Comparison of ENCODE assay signal across 13 cellular contexts in genomic region chr17:55749985-55750384, GRCh38. TPM values are rescaled to one million over a fixed set of nuclear protein-coding genes. Genes with fewer than 3 reads are reported as not detected.
A peak's percentile ranks its signal among the peaks of the same experiment; 100 is the strongest.
DNase-seq lines count a peak whose midpoint lies in the region; ATAC-seq, FAIRE-seq and TF ChIP-seq lines count a peak whose summit lies in the region.
"Had no signal": no experiment of that assay in that cellular context is flagged by ENCODE, and none has a peak within 500 bp of the region (broad histone marks: within the 10 kb centered on the region; RNA-seq: fewer than 3 reads in every experiment).

No MANE protein-coding gene starts in this region.

- peaks cover 15 to 26% (median 16%) of the 10 kb centered on the region in 4 donors for H3K4me1 Mint-ChIP-seq in CD4-positive, alpha-beta memory T cell
- H3K4me1 Mint-ChIP-seq in activated T-helper 1 cell treated with anti-CD3 and anti-CD28 coated beads, Interleukin-12 subunit alpha, Interleukin-12 subunit beta, Interleukin-2, Interleukin-4 antibody, amounts not matched to agents 30 ng/mL and 10 ng/mL and 1 ng/mL, durations not matched to agents 14 hours and 24 hours and 36 hours (ENCODE audit: low read depth), result peaks cover 12% of the 10 kb centered on the region
- peaks cover 21 to 34% of the 10 kb centered on the region in 2 donors for H3K4me1 Mint-ChIP-seq in natural killer cell

- no peak overlapping the region for H3K4me3 ChIP-seq in A549
- no peak overlapping the region for H3K4me3 ChIP-seq in CD4-positive, alpha-beta memory T cell (ENCODE audit: low read length in 2 of 2)

- no peak for TF ChIP-seq RAD21 in A549 (conservative IDR thresholded peaks at IDR 0.05 in 1 of 2, IDR thresholded peaks at IDR 0.05 in 1 of 2)

- H3K9me3 Mint-ChIP-seq in CD4-positive, alpha-beta memory T cell, result no peaks in the 10 kb centered on the region
- H3K9me3 Mint-ChIP-seq in activated T-helper 1 cell treated with anti-CD3 and anti-CD28 coated beads, Interleukin-12 subunit alpha, Interleukin-12 subunit beta, Interleukin-2, Interleukin-4 antibody, amounts not matched to agents 30 ng/mL and 10 ng/mL and 1 ng/mL, durations not matched to agents 14 hours and 24 hours and 36 hours, result no peaks in the 10 kb centered on the region
- no peaks in the 10 kb centered on the region for H3K9me3 Mint-ChIP-seq in natural killer cell
- H3K9me3 Mint-ChIP-seq: H9 had no signal

- no peaks in the 10 kb centered on the region for H3K9me3 ChIP-seq in A549
- no peaks in the 10 kb centered on the region for H3K9me3 ChIP-seq in CD4-positive, alpha-beta memory T cell (ENCODE audit: control insufficient read depth in 1 of 2, low read length in 2 of 2)
- H3K9me3 ChIP-seq: ascending aorta, suprapubic skin had no signal

- peaks cover 0 to 1% of the 10 kb centered on the region in 2 donors for H3K36me3 Mint-ChIP-seq in CD4-positive, alpha-beta memory T cell
- no peaks in the 10 kb centered on the region for H3K36me3 Mint-ChIP-seq in activated T-helper 1 cell treated with anti-CD3 and anti-CD28 coated beads, Interleukin-12 subunit alpha, Interleukin-12 subunit beta, Interleukin-2, Interleukin-4 antibody, amounts not matched to agents 30 ng/mL and 10 ng/mL and 1 ng/mL, durations not matched to agents 14 hours and 24 hours and 36 hours (ENCODE audit: low read depth)
- H3K36me3 Mint-ChIP-seq in natural killer cell, result no peaks in the 10 kb centered on the region

- peaks cover 12% of the 10 kb centered on the region; the same call in 2 of the 3 replicates for H3K4me1 ChIP-seq in A549
- peaks cover 13% of the 10 kb centered on the region for H3K4me1 ChIP-seq in CD4-positive, alpha-beta memory T cell (ENCODE audit: insufficient read depth, low read length)

- FAIRE-seq in A549 (lab: Jason Lieb, UNC), result peak; percentile 56
- no peak for FAIRE-seq in frontal cortex (lab: Jason Lieb, UNC)
- FAIRE-seq: endometrium, keratinocyte had no signal

- no peak overlapping the region for H3K27ac Mint-ChIP-seq in CD4-positive, alpha-beta memory T cell
- no peak overlapping the region for H3K27ac Mint-ChIP-seq in activated T-helper 1 cell treated with anti-CD3 and anti-CD28 coated beads, Interleukin-12 subunit alpha, Interleukin-12 subunit beta, Interleukin-2, Interleukin-4 antibody, amounts not matched to agents 30 ng/mL and 10 ng/mL and 1 ng/mL, durations not matched to agents 14 hours and 24 hours and 36 hours
- peak overlapping the region; percentile 32 to 52 for H3K27ac Mint-ChIP-seq in natural killer cell
- H3K27ac Mint-ChIP-seq: H9 had no signal

- ATAC-seq in A549 (no peak), natural killer cell (no peak)

- no peaks in the 10 kb centered on the region for H3K36me3 ChIP-seq in CD4-positive, alpha-beta memory T cell (ENCODE audit: insufficient read depth, low read length)
- H3K36me3 ChIP-seq: ascending aorta had no signal

- TF ChIP-seq CTCF in A549 (IDR thresholded peaks at IDR 0.05) (no peak), natural killer cell (IDR thresholded peaks at IDR 0.05) (no peak)

- no peak for DNase-seq in A549 (ENCODE audit: low read depth in 1 of 2, low spot score in 1 of 2)
- no peak for DNase-seq in CD4-positive, alpha-beta memory T cell
- DNase-seq in activated T-helper 1 cell treated with anti-CD3 and anti-CD28 coated beads, Interleukin-12 subunit alpha, Interleukin-12 subunit beta, Interleukin-2, Interleukin-4 antibody, amounts not matched to agents 30 ng/mL and 10 ng/mL and 1 ng/mL, durations not matched to agents 14 hours and 24 hours and 36 hours (ENCODE audit: low spot score), result no peak
- no peak for DNase-seq in natural killer cell
- no peak for DNase-seq in NCI-H774 (lab: John Stamatoyannopoulos, UW)
- no peak for DNase-seq in frontal cortex (ENCODE audit: low spot score in 2 of 2)
- no peak for DNase-seq in DMS153 treated with DMSO at 0.1 percent for 48 hours (lab: John Stamatoyannopoulos, UW; ENCODE audit: unreplicated experiment)
- DNase-seq: mesendoderm had no signal

- POLR2A ChIA-PET in A549 (lab: Yijun Ruan, JAX), result interaction anchor here (1.6 kb wide), 1 partner anchor 15 kb away, joined by 13 read pairs; no protein-coding TSS in a partner anchor
- POLR2A ChIA-PET in CD4-positive, alpha-beta memory T cell (lab: Charles Lee; ENCODE audit: partially characterized antibody), result no interaction called here

- H3K4me2 ChIP-seq in A549, result no peak overlapping the region

- H3K27me3 ChIP-seq in CD4-positive, alpha-beta memory T cell (ENCODE audit: insufficient read depth, low read length), result peaks cover 4% of the 10 kb centered on the region
- H3K27me3 ChIP-seq: ascending aorta, suprapubic skin had no signal

- WGBS in A549 (ENCODE audit: missing lambda C conversion rate), result 42% methylated on average over 4 of the region's 4 CpGs

- no peak for TF ChIP-seq EP300 in A549 (IDR thresholded peaks at IDR 0.05)

- no peak overlapping the region for H3K27ac ChIP-seq in A549
- no peak overlapping the region for H3K27ac ChIP-seq in CD4-positive, alpha-beta memory T cell (ENCODE audit: low read depth, low read length)

- H3K4me3 Mint-ChIP-seq in CD4-positive, alpha-beta memory T cell, result peak overlapping the region in 5 of 8 donors; percentile 80 to 93 (median 88)
- peak overlapping the region; percentile 87 for H3K4me3 Mint-ChIP-seq in activated T-helper 1 cell treated with anti-CD3 and anti-CD28 coated beads, Interleukin-12 subunit alpha, Interleukin-12 subunit beta, Interleukin-2, Interleukin-4 antibody, amounts not matched to agents 30 ng/mL and 10 ng/mL and 1 ng/mL, durations not matched to agents 14 hours and 24 hours and 36 hours
- H3K4me3 Mint-ChIP-seq in natural killer cell, result peak overlapping the region; percentile 88

- H3K27me3 Mint-ChIP-seq in CD4-positive, alpha-beta memory T cell, result peaks cover 15 to 25% of the 10 kb centered on the region in 2 donors
- H3K27me3 Mint-ChIP-seq in activated T-helper 1 cell treated with anti-CD3 and anti-CD28 coated beads, Interleukin-12 subunit alpha, Interleukin-12 subunit beta, Interleukin-2, Interleukin-4 antibody, amounts not matched to agents 30 ng/mL and 10 ng/mL and 1 ng/mL, durations not matched to agents 14 hours and 24 hours and 36 hours (ENCODE audit: insufficient read depth), result peaks cover 30% of the 10 kb centered on the region
- H3K27me3 Mint-ChIP-seq in natural killer cell (ENCODE audit: low read depth in 2 of 2), result peaks cover 9 to 27% of the 10 kb centered on the region in 2 donors

- TF ChIP-seq POLR2A in A549 (IDR thresholded peaks at IDR 0.05; ENCODE audit: low read length), result no peak

- CTCF ChIA-PET in A549 (lab: Yijun Ruan, JAX), result interaction anchor here (1.1 to 3.0 kb wide), 12 partner anchors 10 to 236 kb away, joined by 3 to 26 read pairs (median 5); no protein-coding TSS in a partner anchor
- CTCF ChIA-PET in CD4-positive, alpha-beta memory T cell (lab: Charles Lee; ENCODE audit: partially characterized antibody), result interaction anchor here (1.6 kb wide), 2 partner anchors 14 to 148 kb away, joined by 5 to 9 read pairs; no protein-coding TSS in a partner anchor

- intact Hi-C loops in CD4-positive, alpha-beta memory T cell (cut with micrococcal nuclease), result loop anchor here (1.0 to 10.0 kb wide), 3 partner anchors 13 to 785 kb away; partner anchors contain the start of genes COX11 and STXBP4
- intact Hi-C loops in activated T-helper 1 cell treated with anti-CD3 and anti-CD28 coated beads, Interleukin-12 subunit alpha, Interleukin-12 subunit beta, Interleukin-2, Interleukin-4 antibody, amounts not matched to agents 30 ng/mL and 10 ng/mL and 1 ng/mL, durations not matched to agents 14 hours and 24 hours and 36 hours (cut with micrococcal nuclease), result loop anchor here (1.0 to 10.0 kb wide), 4 partner anchors 16 to 781 kb away; partner anchors contain the start of genes COX11 and STXBP4
- intact Hi-C loops in natural killer cell (cut with micrococcal nuclease), result no loop called here

TF ChIP-seq in A549, 52 proteins besides CTCF, POLR2A, EP300 and RAD21 (continues in another document):
- TF ChIP-seq MAX (IDR thresholded peaks at IDR 0.05) (no peak), USF2 (IDR thresholded peaks at IDR 0.05) (no peak), RNF2 (IDR thresholded peaks at IDR 0.05; ENCODE audit: borderline replicate concordance, low read depth) (no peak), SREBF2 (IDR thresholded peaks at IDR 0.05) (no peak), TP53 (CRISPR knock-in tag; IDR thresholded peaks at IDR 0.05) (no peak)

RNA-seq across cellular contexts. Expression of gene PCTP, which starts 0.9 kb away (rescaled TPM):
- polyA plus RNA-seq in A549 (2011; rRNA removed) (28.0 and 31.5 TPM in 2 replicates), A549 (2017; fragmentation: RNase III; extraction: RNeasy Plus Mini Kit Qiagen cat#74134 plus additional on column Dnase treatment) (16.6 to 17.5 TPM (median 17.1 TPM) in 3 replicates)
- polyA plus RNA-seq in A549 (2012; cell fraction: cytosol; rRNA removed), result 18.1 and 18.3 TPM in 2 replicates
- 6.1 and 11.4 TPM in 2 replicates for polyA plus RNA-seq in A549 (2012; cell fraction: nucleus; rRNA removed)
- 15.6 and 20.7 TPM in 2 replicates for polyA minus RNA-seq in A549 (2011; rRNA and poly(A)+ RNA removed)
- total RNA-seq in CD4-positive, alpha-beta memory T cell, result 1 to 10 TPM; 2.7 to 3.3 TPM
- polyA plus RNA-seq in CD4-positive, alpha-beta memory T cell, result 1 to 10 TPM; 2.3 to 4.7 TPM
- 7.7 and 8.4 TPM in 2 replicates for total RNA-seq in activated T-helper 1 cell treated with anti-CD3 and anti-CD28 coated beads, Interleukin-12 subunit alpha, Interleukin-12 subunit beta, Interleukin-2, Interleukin-4 antibody, amounts not matched to agents 30 ng/mL and 10 ng/mL and 1 ng/mL, durations not matched to agents 14 hours and 24 hours and 36 hours
- total RNA-seq in natural killer cell (1 to 10 TPM; 6.3 to 9.5 (median 9.2) TPM), frontal cortex (4.9 TPM)

RNA-seq across cellular contexts. Expression of gene TMEM100, which starts 27.3 kb away (rescaled TPM):
- 0.07 TPM in 1 of 2 replicates, not detected in the other for polyA plus RNA-seq in A549 (2011; rRNA removed)
- polyA plus RNA-seq in A549 (2012; cell fraction: cytosol; rRNA removed), result not detected in 2 replicates
- not detected in 2 replicates for polyA plus RNA-seq in A549 (2012; cell fraction: nucleus; rRNA removed)
- polyA plus RNA-seq in A549 (2017; fragmentation: RNase III; extraction: RNeasy Plus Mini Kit Qiagen cat#74134 plus additional on column Dnase treatment), result not detected in 3 replicates
- polyA minus RNA-seq in A549 (2011; rRNA and poly(A)+ RNA removed), result not detected in 2 replicates
- not detected for total RNA-seq in CD4-positive, alpha-beta memory T cell
- polyA plus RNA-seq in CD4-positive, alpha-beta memory T cell, result not detected
- total RNA-seq in activated T-helper 1 cell treated with anti-CD3 and anti-CD28 coated beads, Interleukin-12 subunit alpha, Interleukin-12 subunit beta, Interleukin-2, Interleukin-4 antibody, amounts not matched to agents 30 ng/mL and 10 ng/mL and 1 ng/mL, durations not matched to agents 14 hours and 24 hours and 36 hours, result not detected in 2 replicates
- not detected for total RNA-seq in natural killer cell
- 3.3 TPM for total RNA-seq in frontal cortex

Comparison
In these comparisons a context has a peak if more than half of its experiments do, and no peak if none do; other contexts are left out.
1. H3K27ac Mint-ChIP-seq: peak in natural killer cell (2 of 2); none in CD4-positive, alpha-beta memory T cell (0 of 7) and activated T-helper 1 cell treated with anti-CD3 and anti-CD28 coated beads, Interleukin-12 subunit alpha, Interleukin-12 subunit beta, Interleukin-2, Interleukin-4 antibody, amounts not matched to agents 30 ng/mL and 10 ng/mL and 1 ng/mL, durations not matched to agents 14 hours and 24 hours and 36 hours (single experiment).
2. Peak in every context shown above with its lines, with median percentiles within 50 percentile points of each other: H3K4me3 Mint-ChIP-seq.